ENCODE assay signal across 1 cellular context in genomic region chr13:111042661-111043226, GRCh38.
TF ChIP-seq lines count a peak whose summit lies in the region.

No MANE protein-coding gene starts in this region.

TF ChIP-seq in K562, 482 proteins besides CTCF, POLR2A, EP300 and RAD21 (continued from another document):
- TF ChIP-seq, protein P1, sequence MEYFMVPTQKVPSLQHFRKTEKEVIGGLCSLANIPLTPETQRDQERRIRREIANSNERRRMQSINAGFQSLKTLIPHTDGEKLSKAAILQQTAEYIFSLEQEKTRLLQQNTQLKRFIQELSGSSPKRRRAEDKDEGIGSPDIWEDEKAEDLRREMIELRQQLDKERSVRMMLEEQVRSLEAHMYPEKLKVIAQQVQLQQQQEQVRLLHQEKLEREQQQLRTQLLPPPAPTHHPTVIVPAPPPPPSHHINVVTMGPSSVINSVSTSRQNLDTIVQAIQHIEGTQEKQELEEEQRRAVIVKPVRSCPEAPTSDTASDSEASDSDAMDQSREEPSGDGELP (CRISPR knock-in tag; IDR thresholded peaks at IDR 0.05; ENCODE audit: borderline replicate concordance) = no peak
- no peak for TF ChIP-seq CEBPG (CRISPR knock-in tag; IDR thresholded peaks at IDR 0.05)
- TF ChIP-seq CEBPG (tag; conservative IDR thresholded peaks at IDR 0.05 in 1 of 2, IDR thresholded peaks at IDR 0.05 in 1 of 2) = no peak
- no peak for TF ChIP-seq POLR3G (IDR thresholded peaks at IDR 0.05; ENCODE audit: extremely low read depth, insufficient read length, insufficient replicate concordance)
- no peak for TF ChIP-seq KAT7 (CRISPR knock-in tag; IDR thresholded peaks at IDR 0.05; ENCODE audit: borderline replicate concordance)
- no peak for TF ChIP-seq GABPA (tag; conservative IDR thresholded peaks at IDR 0.05; ENCODE audit: low read depth)
- no peak for TF ChIP-seq HDAC6 (IDR thresholded peaks at IDR 0.05; ENCODE audit: low read depth, low read length)
- no peak for TF ChIP-seq BMI1 (IDR thresholded peaks at IDR 0.05; ENCODE audit: low read length)
TF ChIP-seq in K562: peak in this region for 3.
